16 cellular contexts compared by ENCODE assay signal in the genomic region with DNA sequence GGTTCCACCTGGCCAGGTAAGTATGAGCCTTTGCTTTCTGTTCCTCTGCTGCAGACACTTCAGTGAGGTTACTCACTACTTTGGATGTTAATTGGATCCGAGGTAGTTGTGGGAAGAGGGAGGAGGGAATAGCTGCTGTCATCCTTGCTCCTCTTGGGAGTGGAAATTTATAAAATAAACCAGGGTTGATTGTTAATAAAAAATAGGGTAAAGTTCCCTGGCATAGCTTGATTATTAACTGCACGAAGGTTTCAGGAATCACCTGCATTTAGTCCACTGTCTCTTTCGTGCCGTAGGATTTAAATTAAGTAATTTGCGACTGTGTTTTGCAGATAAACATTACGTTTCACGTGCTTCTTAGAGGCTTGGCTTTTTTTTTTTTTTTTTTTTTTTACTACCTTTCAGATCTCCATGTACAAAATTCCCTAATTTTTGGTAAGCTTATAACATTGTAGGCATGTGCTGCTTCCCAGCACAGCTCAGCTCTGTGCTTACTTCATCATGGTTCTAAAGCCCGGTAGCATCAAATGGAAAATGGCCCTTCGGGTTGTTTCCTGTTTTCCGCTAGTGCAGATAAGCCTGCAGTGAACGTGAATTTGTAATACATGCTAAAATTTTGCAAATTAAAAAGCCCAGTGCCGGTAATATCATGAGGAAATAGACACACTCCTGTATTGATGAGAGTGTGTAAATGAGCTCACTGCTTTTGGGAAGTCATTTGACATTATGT. TPM values are rescaled to one million over a fixed set of nuclear protein-coding genes. Genes with fewer than 3 reads are reported as not detected.
DNase-seq lines count a peak whose midpoint lies in the region; ATAC-seq and TF ChIP-seq lines count a peak whose summit lies in the region.
"Had no signal": no experiment of that assay in that cellular context is flagged by ENCODE, and none has a peak within 500 bp of the region (broad histone marks: within the 10 kb centered on the region; RNA-seq: fewer than 3 reads in every experiment).

No MANE protein-coding gene starts in this region.

- H3K36me3 ChIP-seq in Peyer's patch = peaks cover 0 to 62% (median 5%) of the 10 kb centered on the region in 3 donors
- H3K36me3 ChIP-seq: ovary, uterus had no signal

- peak in 1 of 2 donors; percentile 40 for TF ChIP-seq POLR2A in Peyer's patch (IDR thresholded peaks at IDR 0.05)

- CTCF ChIA-PET in AG04450 (lab: Charles Lee) = interaction anchor here (0.5 to 1.4 kb wide), 2 partner anchors 28 to 29 kb away, joined by 3 to 5 read pairs; no protein-coding TSS in a partner anchor

- peaks cover 0 to 58% (median 7%) of the 10 kb centered on the region in 4 donors for H3K4me1 ChIP-seq in Peyer's patch

- no peak for ATAC-seq in HG03432 (IDR thresholded peaks at IDR 0.05; ENCODE audit: unreplicated experiment)
- ATAC-seq: activated CD4-positive, CD25-positive, alpha-beta regulatory T cell treated with anti-CD3 and anti-CD28 coated beads, Interleukin-2, amount 50 U/mL, for 24 hours had no signal

- TF ChIP-seq CTCF in AG04450 (IDR thresholded peaks at IDR 0.05; ENCODE audit: low read depth, low read length) = no peak
- TF ChIP-seq CTCF in Peyer's patch (IDR thresholded peaks at IDR 0.05) = no peak
- no peak for TF ChIP-seq CTCF in coronary artery (IDR thresholded peaks at IDR 0.05)
- no peak for TF ChIP-seq CTCF in mesothelial cell of epicardium (IDR thresholded peaks at IDR 0.05; ENCODE audit: unreplicated experiment)

- H3K4me1 Mint-ChIP-seq in mesothelial cell of epicardium = peaks cover 28% of the 10 kb centered on the region

- H3K27me3 ChIP-seq in AG04450 (ENCODE audit: control insufficient read depth, insufficient read depth, low read length) (no peaks in the 10 kb centered on the region), Peyer's patch (no peaks in the 10 kb centered on the region)
- H3K27me3 ChIP-seq: ovary, SJCRH30, uterus had no signal

- H3K4me3 ChIP-seq in AG04450 (ENCODE audit: low read depth, low read length) (no peak overlapping the region), Peyer's patch (peak overlapping the region in 1 of 4 donors; percentile 1), coronary artery (no peak overlapping the region)
- H3K4me3 ChIP-seq: ovary, SJCRH30, uterus had no signal

- H3K36me3 Mint-ChIP-seq in mesothelial cell of epicardium = peaks cover 33% of the 10 kb centered on the region

- DNase-seq in AG04450 (ENCODE audit: low read depth, low spot score) = no peak
- DNase-seq in Peyer's patch = no peak
- no peak for DNase-seq in coronary artery (ENCODE audit: low spot score)
- no peak for DNase-seq in mesothelial cell of epicardium (ENCODE audit: low spot score in 2 of 2, unreplicated experiment in 2 of 2)
- DNase-seq in globus pallidus (ENCODE audit: low spot score) = no peak
- DNase-seq in HCEC 1CT = no peak
- DNase-seq in NCI-H1092 treated with DMSO at 0.1 percent for 48 hours (lab: John Stamatoyannopoulos, UW) = no peak
- DNase-seq: anterior cingulate cortex; Karpas-422; NCI-H2081 treated with DMSO at 0.1 percent for 48 hours; ovary; SJCRH30; stimulated activated CD8-positive, alpha-beta memory T cell treated with anti-CD3 and anti-CD28 coated beads, Interleukin-4, amount 100 ng/mL, for 48 hours; uterus had no signal

- H3K4me3 Mint-ChIP-seq in mesothelial cell of epicardium = no peak overlapping the region

- H3K27me3 Mint-ChIP-seq in mesothelial cell of epicardium (ENCODE audit: low read depth) = no peaks in the 10 kb centered on the region

- H3K27ac ChIP-seq in AG04450 (ENCODE audit: low read depth, low read length) (peak overlapping the region; percentile 55), Peyer's patch (peak overlapping the region in 3 of 4 donors; percentile 25 to 61 (median 54)), coronary artery (peak overlapping the region; percentile 59 to 83)
- H3K27ac ChIP-seq: ovary, SJCRH30 had no signal

- POLR2A ChIA-PET in AG04450 (lab: Yijun Ruan, JAX) = interaction anchor here (0.7 kb wide), 1 partner anchor 37 kb away, joined by 8 read pairs; no protein-coding TSS in a partner anchor

- H3K9me3 Mint-ChIP-seq in mesothelial cell of epicardium = no peaks in the 10 kb centered on the region

- peak overlapping the region; percentile 16 for H3K27ac Mint-ChIP-seq in mesothelial cell of epicardium

- H3K9me3 ChIP-seq in AG04450 (ENCODE audit: control insufficient read depth, insufficient read depth, low read length) (no peaks in the 10 kb centered on the region; the same call in 1 of the 2 replicates), Peyer's patch (no peaks in the 10 kb centered on the region)
- H3K9me3 ChIP-seq: ovary, SJCRH30, uterus had no signal

RNA-seq across cellular contexts. Expression of a gene that starts 26.9 kb away (rescaled TPM):
- 0.40 and 0.56 TPM in 2 replicates for polyA plus RNA-seq in AG04450 (2011; rRNA removed)
- polyA minus RNA-seq in AG04450 (2011; rRNA and poly(A)+ RNA removed) = 0.46 TPM in 1 of 2 replicates, not detected in the other
- 10 to 100 TPM in 1 of 4 donors, 1 to 10 TPM in 2, not detected in 1; 1.9 to 12.4 (median 3.6) TPM for total RNA-seq in Peyer's patch
- 4.7 to 5.2 TPM (median 5.0 TPM) in 3 replicates for total RNA-seq in mesothelial cell of epicardium
- total RNA-seq: SJCRH30 had no signal

RNA-seq across cellular contexts. Expression of a gene that starts 34.3 kb away (rescaled TPM):
- 4.9 and 8.8 TPM in 2 replicates for polyA plus RNA-seq in AG04450 (2011; rRNA removed)
- 10.0 and 13.4 TPM in 2 replicates for polyA minus RNA-seq in AG04450 (2011; rRNA and poly(A)+ RNA removed)
- total RNA-seq in Peyer's patch (10 to 100 TPM; 29.6 to 43.1 (median 37.3) TPM), mesothelial cell of epicardium (47.6 to 50.6 TPM (median 49.6 TPM) in 3 replicates)

RNA-seq across cellular contexts. Expression of a gene that starts 39.8 kb away (rescaled TPM):
- polyA plus RNA-seq in AG04450 (2011; rRNA removed) = 102 and 149 TPM in 2 replicates
- polyA minus RNA-seq in AG04450 (2011; rRNA and poly(A)+ RNA removed) = 122 and 152 TPM in 2 replicates
- total RNA-seq in Peyer's patch (1,000 to 10,000 TPM in 2 of 4 donors, 100 to 1,000 TPM in 2; 366 to 1,291 (median 1,007) TPM), mesothelial cell of epicardium (131 to 133 TPM (median 131 TPM) in 3 replicates)

RNA-seq across cellular contexts. Expression of a gene that starts 53.8 kb away (rescaled TPM):
- 366 and 589 TPM in 2 replicates for polyA plus RNA-seq in AG04450 (2011; rRNA removed)
- 215 and 259 TPM in 2 replicates for polyA minus RNA-seq in AG04450 (2011; rRNA and poly(A)+ RNA removed)
- total RNA-seq in Peyer's patch (100 to 1,000 TPM; 287 to 417 (median 348) TPM), mesothelial cell of epicardium (145 to 149 TPM (median 146 TPM) in 3 replicates)
